29 cellular contexts compared by ENCODE assay signal in genomic region chr4:147349199-147349598, GRCh38.
"Had no signal": no experiment of that assay in that cellular context is flagged by ENCODE, and none has a peak within 500 bp of the region (broad histone marks: within the 10 kb centered on the region; RNA-seq: fewer than 3 reads in every experiment).

No MANE protein-coding gene starts in this region.

- H3K27me3 ChIP-seq: ovary, right lobe of liver, sigmoid colon, stomach, thyroid gland, tibial nerve, upper lobe of right lung, uterus had no signal

- H3K27me3 Mint-ChIP-seq: naive B cell; natural killer cell treated with Interleukin-12 subunit alpha and Interleukin-12 subunit beta and Interleukin-15 and Interleukin-18, amount 100 ng/mL, for 72 hours; progenitor cell of endocrine pancreas; stimulated activated naive B cell treated with anti-CD40 and anti-IgM and Interleukin-4, amounts not matched to agents 10 μg/mL and 1 μg/mL and 100 μg/mL, for 72 hours; stimulated activated naive CD8-positive, alpha-beta T cell treated with anti-CD3 and anti-CD28 coated beads, Interleukin-15, Interleukin-2, amounts not matched to agents 100 ng/mL and 50 ng/mL, for 24 hours had no signal

- ATAC-seq: naive thymus-derived CD8-positive, alpha-beta T cell; natural killer cell treated with Interleukin-12 subunit alpha and Interleukin-12 subunit beta and Interleukin-15 and Interleukin-18, amount 100 ng/mL, for 72 hours; psoas muscle; right cardiac atrium; right lobe of liver; stimulated activated effector memory CD8-positive, alpha-beta T cell treated with anti-CD3 and anti-CD28 coated beads, Interleukin-12 subunit alpha, Interleukin-12 subunit beta, amount 100 ng/mL, for 72 hours; stimulated activated naive B cell treated with anti-CD40 and anti-IgM and Interleukin-4, amounts not matched to agents 10 μg/mL and 1 μg/mL and 100 μg/mL, for 72 hours; upper lobe of right lung had no signal

- H3K9me3 ChIP-seq: ovary, psoas muscle, right lobe of liver, sigmoid colon, stomach, thoracic aorta, thyroid gland, tibial nerve, upper lobe of right lung, uterus had no signal

- H3K27ac ChIP-seq: ovary, parathyroid adenoma, psoas muscle, right lobe of liver, sigmoid colon, stomach, thoracic aorta, thyroid gland, tibial nerve, upper lobe of right lung, uterus had no signal

- H3K4me1 Mint-ChIP-seq: naive B cell; naive thymus-derived CD8-positive, alpha-beta T cell; neural crest cell; stimulated activated effector memory CD8-positive, alpha-beta T cell treated with anti-CD3 and anti-CD28 coated beads, Interleukin-12 subunit alpha, Interleukin-12 subunit beta, amount 100 ng/mL, for 72 hours; stimulated activated naive B cell treated with anti-CD40 and anti-IgM and Interleukin-4, amounts not matched to agents 10 μg/mL and 1 μg/mL and 100 μg/mL, for 72 hours had no signal

- H3K4me1 ChIP-seq: parathyroid adenoma, psoas muscle, right lobe of liver, sigmoid colon, stomach, thyroid gland, upper lobe of right lung, uterus had no signal

- H3K36me3 Mint-ChIP-seq: naive B cell; naive thymus-derived CD8-positive, alpha-beta T cell; natural killer cell treated with Interleukin-12 subunit alpha and Interleukin-12 subunit beta and Interleukin-15 and Interleukin-18, amount 100 ng/mL, for 72 hours; stimulated activated effector memory CD8-positive, alpha-beta T cell treated with anti-CD3 and anti-CD28 coated beads, Interleukin-12 subunit alpha, Interleukin-12 subunit beta, amount 100 ng/mL, for 72 hours; stimulated activated naive B cell treated with anti-CD40 and anti-IgM and Interleukin-4, amounts not matched to agents 10 μg/mL and 1 μg/mL and 100 μg/mL, for 72 hours had no signal

- H3K36me3 ChIP-seq: ovary, right lobe of liver, sigmoid colon, stomach, thoracic aorta, thyroid gland, tibial nerve, upper lobe of right lung, uterus had no signal

- H3K4me3 ChIP-seq: ovary, psoas muscle, right lobe of liver, sigmoid colon, stomach, thoracic aorta, thyroid gland, tibial nerve, upper lobe of right lung, uterus had no signal

- H2AFZ ChIP-seq: parathyroid adenoma had no signal

- DNase-seq: naive B cell; naive thymus-derived CD8-positive, alpha-beta T cell; occipital lobe; ovary; posterior cingulate gyrus; psoas muscle; right cardiac atrium; right lobe of liver; sigmoid colon; small intestine; stimulated activated CD4-positive, alpha-beta T cell treated with anti-CD3 and anti-CD28 coated beads, Interleukin-15, amount 100 ng/mL, for 24 hours; stimulated activated CD4-positive, alpha-beta T cell treated with anti-CD3 and anti-CD28 coated beads, Interleukin-2, amount 100 ng/mL, for 24 hours; stimulated activated CD4-positive, alpha-beta T cell treated with anti-CD3 and anti-CD28 coated beads, Interleukin-2, amount 100 ng/mL, for 48 hours; stimulated activated CD4-positive, alpha-beta T cell treated with anti-CD3 and anti-CD28 coated beads, Interleukin-4, amount 100 ng/mL, for 24 hours; stimulated activated naive B cell treated with anti-CD40 and anti-IgM and Interleukin-4, amounts not matched to agents 10 μg/mL and 1 μg/mL and 100 μg/mL, for 72 hours; stimulated activated naive CD4-positive, alpha-beta T cell treated with Interleukin-2 at 50 U/mL for 16 hours; stomach; thyroid gland; trophoblast cell; upper lobe of right lung; uterus had no signal

- H3K9me3 Mint-ChIP-seq: neural crest cell; stimulated activated naive CD8-positive, alpha-beta T cell treated with anti-CD3 and anti-CD28 coated beads, Interleukin-15, Interleukin-2, amounts not matched to agents 100 ng/mL and 50 ng/mL, for 24 hours had no signal

- H3K4me3 Mint-ChIP-seq: naive B cell; naive thymus-derived CD8-positive, alpha-beta T cell; natural killer cell treated with Interleukin-12 subunit alpha and Interleukin-12 subunit beta and Interleukin-15 and Interleukin-18, amount 100 ng/mL, for 72 hours; neural crest cell; stimulated activated effector memory CD8-positive, alpha-beta T cell treated with anti-CD3 and anti-CD28 coated beads, Interleukin-12 subunit alpha, Interleukin-12 subunit beta, amount 100 ng/mL, for 72 hours; stimulated activated naive B cell treated with anti-CD40 and anti-IgM and Interleukin-4, amounts not matched to agents 10 μg/mL and 1 μg/mL and 100 μg/mL, for 72 hours; stimulated activated naive CD8-positive, alpha-beta T cell treated with anti-CD3 and anti-CD28 coated beads, Interleukin-15, Interleukin-2, amounts not matched to agents 100 ng/mL and 50 ng/mL, for 24 hours had no signal

- H3K27ac Mint-ChIP-seq: naive thymus-derived CD8-positive, alpha-beta T cell; natural killer cell treated with Interleukin-12 subunit alpha and Interleukin-12 subunit beta and Interleukin-15 and Interleukin-18, amount 100 ng/mL, for 72 hours; progenitor cell of endocrine pancreas; stimulated activated effector memory CD8-positive, alpha-beta T cell treated with anti-CD3 and anti-CD28 coated beads, Interleukin-12 subunit alpha, Interleukin-12 subunit beta, amount 100 ng/mL, for 72 hours; stimulated activated naive B cell treated with anti-CD40 and anti-IgM and Interleukin-4, amounts not matched to agents 10 μg/mL and 1 μg/mL and 100 μg/mL, for 72 hours; stimulated activated naive CD8-positive, alpha-beta T cell treated with anti-CD3 and anti-CD28 coated beads, Interleukin-15, Interleukin-2, amounts not matched to agents 100 ng/mL and 50 ng/mL, for 24 hours had no signal

- H3K9ac ChIP-seq: parathyroid adenoma had no signal
